Comparison of ENCODE assay signal across 15 cellular contexts in the genomic region with DNA sequence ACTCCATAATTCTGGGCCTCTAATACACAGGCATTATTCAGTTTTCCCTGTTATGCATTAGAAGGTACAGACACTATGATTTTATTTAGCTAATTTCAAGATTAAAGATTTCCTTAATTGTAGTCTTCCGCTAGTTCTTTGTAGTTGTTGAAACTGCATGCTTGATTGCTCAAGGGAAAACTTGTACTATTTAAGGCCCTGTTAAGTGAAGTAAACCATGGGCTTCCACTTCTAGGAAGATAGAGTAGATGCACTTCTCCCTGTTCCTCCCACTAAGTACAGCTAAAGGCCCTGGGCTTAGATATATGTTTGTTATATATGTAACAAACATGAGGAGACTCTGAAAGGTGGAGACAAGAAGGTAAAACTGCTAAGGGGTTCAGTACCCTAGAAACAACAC.
"Had no signal": no experiment of that assay in that cellular context is flagged by ENCODE, and none has a peak within 500 bp of the region (broad histone marks: within the 10 kb centered on the region; RNA-seq: fewer than 3 reads in every experiment).

No MANE protein-coding gene starts in this region.

- H3K9me3 ChIP-seq: lower lobe of right lung, tibial nerve had no signal

- DNase-seq: activated CD4-positive, alpha-beta T cell treated with anti-CD3 and anti-CD28 coated beads, Interleukin-2, amount 10 ng/mL, durations not matched to agents 7 days and 5 days; activated CD4-positive, CD25-positive, alpha-beta regulatory T cell; activated effector memory CD4-positive, alpha-beta T cell treated with Interleukin-2 at 50 U/mL for 16 hours; anterior cingulate cortex; dermis blood vessel endothelial cell; hypothalamus; left cardiac atrium; lower lobe of right lung; naive B cell; posterior cingulate gyrus; right cardiac atrium; small intestine had no signal

- H3K9me3 Mint-ChIP-seq: stimulated activated effector memory CD8-positive, alpha-beta T cell treated with anti-CD3 and anti-CD28 coated beads, Interleukin-12 subunit alpha, Interleukin-12 subunit beta, amount 100 ng/mL, for 72 hours had no signal

- H3K36me3 ChIP-seq: lower lobe of right lung, tibial nerve had no signal

- H3K36me3 Mint-ChIP-seq: activated naive CD8-positive, alpha-beta T cell; naive B cell; stimulated activated effector memory CD8-positive, alpha-beta T cell treated with anti-CD3 and anti-CD28 coated beads, Interleukin-12 subunit alpha, Interleukin-12 subunit beta, amount 100 ng/mL, for 72 hours had no signal

- H3K27me3 Mint-ChIP-seq: activated naive CD8-positive, alpha-beta T cell had no signal

- ATAC-seq: left cardiac atrium; lower lobe of right lung; right cardiac atrium; stimulated activated effector memory CD8-positive, alpha-beta T cell treated with anti-CD3 and anti-CD28 coated beads, Interleukin-12 subunit alpha, Interleukin-12 subunit beta, amount 100 ng/mL, for 72 hours had no signal

- H3K27ac Mint-ChIP-seq: activated CD4-positive, alpha-beta T cell treated with anti-CD3 and anti-CD28 coated beads, Interleukin-2, amount 10 ng/mL, durations not matched to agents 7 days and 5 days; activated naive CD8-positive, alpha-beta T cell; stimulated activated effector memory CD8-positive, alpha-beta T cell treated with anti-CD3 and anti-CD28 coated beads, Interleukin-12 subunit alpha, Interleukin-12 subunit beta, amount 100 ng/mL, for 72 hours had no signal

- H3K4me1 Mint-ChIP-seq: stimulated activated effector memory CD8-positive, alpha-beta T cell treated with anti-CD3 and anti-CD28 coated beads, Interleukin-12 subunit alpha, Interleukin-12 subunit beta, amount 100 ng/mL, for 72 hours had no signal

- H3K27ac ChIP-seq: lower lobe of right lung, tibial nerve had no signal

- H3K4me3 Mint-ChIP-seq: activated CD4-positive, alpha-beta T cell treated with anti-CD3 and anti-CD28 coated beads, Interleukin-2, amount 10 ng/mL, durations not matched to agents 7 days and 5 days; activated naive CD8-positive, alpha-beta T cell; naive B cell; stimulated activated effector memory CD8-positive, alpha-beta T cell treated with anti-CD3 and anti-CD28 coated beads, Interleukin-12 subunit alpha, Interleukin-12 subunit beta, amount 100 ng/mL, for 72 hours had no signal
